In genomic region chr3:148643389-148643840, GRCh38 we compare ENCODE assay signal across 1 cellular context.
TF ChIP-seq lines count a peak whose summit lies in the region.

No MANE protein-coding gene starts in this region.

TF ChIP-seq in GM23338, 12 proteins besides CTCF, POLR2A, EP300 and RAD21 (continued from another document):
- no peak for TF ChIP-seq ZNF462 (CRISPR knock-in tag; IDR thresholded peaks at IDR 0.05)
